ENCODE assay signal across 16 cellular contexts in genomic region chr4:183763990-183764754, GRCh38.
"Had no signal": no experiment of that assay in that cellular context is flagged by ENCODE, and none has a peak within 500 bp of the region (broad histone marks: within the 10 kb centered on the region; RNA-seq: fewer than 3 reads in every experiment).

No MANE protein-coding gene starts in this region.

- H3K36me3 ChIP-seq: ascending aorta, left lung had no signal

- H3K9ac ChIP-seq: SK-N-SH had no signal

- DNase-seq: activated CD4-positive, alpha-beta T cell treated with anti-CD3 and anti-CD28 coated beads, Interleukin-2, amount 10 ng/mL, durations not matched to agents 24 days and 14 days; activated CD8-positive, alpha-beta T cell treated with anti-CD3 and anti-CD28 coated beads, Interleukin-2, amount 10 ng/mL, durations not matched to agents 7 days and 5 days; activated effector memory CD4-positive, alpha-beta T cell treated with Interleukin-2 at 50 U/mL for 16 hours; activated naive CD4-positive, alpha-beta T cell treated with anti-CD3 and anti-CD28 coated beads, Interleukin-2, amount 10 ng/mL, durations not matched to agents 7 days and 5 days; activated T-cell treated with anti-CD3 and anti-CD28 coated beads, Interleukin-2, amount 50 U/mL, for 4 hours; effector CD4-positive, alpha-beta T cell; hypothalamus; left lung; nephron progenitor cell; nucleus accumbens; posterior cingulate gyrus; SK-N-SH; stimulated activated CD4-positive, alpha-beta T cell treated with anti-CD3 and anti-CD28 coated beads, Interleukin-4, amount 100 ng/mL, for 1 hour; T-cell had no signal

- H3K4me1 ChIP-seq: ascending aorta had no signal

- H3K4me3 ChIP-seq: ascending aorta, left lung had no signal

- H3K27ac ChIP-seq: left lung had no signal

- H3K9me3 ChIP-seq: ascending aorta, left lung, SK-N-SH had no signal

- ATAC-seq: activated CD8-positive, alpha-beta T cell treated with anti-CD3 and anti-CD28 coated beads, Interleukin-2, amount 10 ng/mL, durations not matched to agents 7 days and 5 days; activated T-cell treated with anti-CD3 and anti-CD28 coated beads, Interleukin-2, amount 50 U/mL, for 4 hours; T-cell had no signal

- H3K27me3 ChIP-seq: ascending aorta, left lung had no signal

- FAIRE-seq: keratinocyte had no signal
